9 cellular contexts compared by ENCODE assay signal in genomic region chr3:8657804-8658311, GRCh38. TPM values are rescaled to one million over a fixed set of nuclear protein-coding genes. Genes with fewer than 3 reads are reported as not detected.
DNase-seq lines count a peak whose midpoint lies in the region; ATAC-seq and TF ChIP-seq lines count a peak whose summit lies in the region.
"Had no signal": no experiment of that assay in that cellular context is flagged by ENCODE, and none has a peak within 500 bp of the region (broad histone marks: within the 10 kb centered on the region; RNA-seq: fewer than 3 reads in every experiment).

No MANE protein-coding gene starts in this region.

- peak; percentile 45 for ATAC-seq in GM18499 (IDR thresholded peaks at IDR 0.05; ENCODE audit: insufficient read depth, unreplicated experiment)
- peak; percentile 14 for ATAC-seq in HG02623 (IDR thresholded peaks at IDR 0.05; ENCODE audit: unreplicated experiment)
- ATAC-seq in PC-3: no peak
- ATAC-seq in GM23338: no peak

- peak overlapping the region; percentile 88 to 93 (median 89) for H3K27ac Mint-ChIP-seq in nephron
- H3K27ac Mint-ChIP-seq in GM23338: no peak overlapping the region
- H3K27ac Mint-ChIP-seq: T-helper 17 cell had no signal

- CTCF ChIA-PET in PC-3 (lab: Charles Lee): no interaction called here

- peaks cover 16% of the 10 kb centered on the region for H3K4me1 ChIP-seq in PC-3 (ENCODE audit: insufficient read depth, low read length)
- H3K4me1 ChIP-seq in colonic mucosa: no peaks in the 10 kb centered on the region
- peaks cover 18% of the 10 kb centered on the region; the same call in 1 of the 2 replicates for H3K4me1 ChIP-seq in GM23338 (ENCODE audit: insufficient read depth)

- peak; percentile 11 for DNase-seq in PC-3
- no peak for DNase-seq in colonic mucosa
- no peak for DNase-seq in GM23338 (ENCODE audit: low spot score)
- DNase-seq in activated CD4-positive, CD25-positive, alpha-beta regulatory T cell (lab: John Stamatoyannopoulos, UW): no peak
- no peak for DNase-seq in T1000 (lab: John Stamatoyannopoulos, UW)
- DNase-seq: T-helper 17 cell had no signal

- H3K9me3 Mint-ChIP-seq in nephron (peaks cover 4% of the 10 kb centered on the region), GM23338 (peaks cover 6% of the 10 kb centered on the region; the same call in 1 of the 3 replicates)

- H3K9me3 ChIP-seq in PC-3 (ENCODE audit: low read length) (no peaks in the 10 kb centered on the region), colonic mucosa (no peaks in the 10 kb centered on the region)

- H3K36me3 Mint-ChIP-seq in nephron (ENCODE audit: low read depth) (no peaks in the 10 kb centered on the region), GM23338 (ENCODE audit: low read depth) (no peaks in the 10 kb centered on the region)

- peak overlapping the region in 1 of 3 experiments; percentile 15 for H3K4me3 Mint-ChIP-seq in nephron
- no peak overlapping the region for H3K4me3 Mint-ChIP-seq in GM23338
- H3K4me3 Mint-ChIP-seq: T-helper 17 cell had no signal

- H4K20me1 ChIP-seq in PC-3 (ENCODE audit: low read length): no peaks in the 10 kb centered on the region
- no peaks in the 10 kb centered on the region for H4K20me1 ChIP-seq in GM23338 (replicated peaks; ENCODE audit: insufficient read depth)

- H2AFZ ChIP-seq in PC-3 (ENCODE audit: low read length) (peak overlapping the region; percentile 37; the same call in 1 of the 2 replicates), GM23338 (no peak overlapping the region)

- intact Hi-C loops in PC-3 (cut with micrococcal nuclease): no loop called here
- intact Hi-C loops in colonic mucosa (cut with DNase I): no loop called here

- POLR2A ChIA-PET in PC-3 (lab: Charles Lee; ENCODE audit: unreplicated experiment): no interaction called here

- H3K27me3 Mint-ChIP-seq in nephron (ENCODE audit: low read depth) (no peaks in the 10 kb centered on the region), GM23338 (ENCODE audit: insufficient read depth, low read depth, poor library complexity) (peaks cover 3% of the 10 kb centered on the region)

- no peak overlapping the region for H3K9ac ChIP-seq in PC-3 (ENCODE audit: low read length)
- no peak overlapping the region for H3K9ac ChIP-seq in colonic mucosa (ENCODE audit: low read depth in 2 of 2, low read length in 2 of 2)

- H3K27ac ChIP-seq in PC-3 (ENCODE audit: low read length): peak overlapping the region; percentile 20; the same call in 1 of the 2 replicates
- H3K27ac ChIP-seq in colonic mucosa: no peak overlapping the region
- H3K27ac ChIP-seq in GM23338 (ENCODE audit: low read depth): no peak overlapping the region

- H3F3A ChIP-seq in PC-3 (ENCODE audit: low read length, unreplicated experiment): no peaks in the 10 kb centered on the region
- no peaks in the 10 kb centered on the region for H3F3A ChIP-seq in GM23338 (replicated peaks; ENCODE audit: low read depth)

- H3K27me3 ChIP-seq in PC-3 (ENCODE audit: low read length): no peaks in the 10 kb centered on the region
- H3K27me3 ChIP-seq in colonic mucosa: no peaks in the 10 kb centered on the region
- H3K27me3 ChIP-seq in GM23338 (ENCODE audit: insufficient read depth): no peaks in the 10 kb centered on the region

- H3K4me1 Mint-ChIP-seq in nephron: peaks cover 68% of the 10 kb centered on the region
- peaks cover 6% of the 10 kb centered on the region for H3K4me1 Mint-ChIP-seq in GM23338
- H3K4me1 Mint-ChIP-seq: T-helper 17 cell had no signal

- H3K4me2 ChIP-seq in PC-3 (ENCODE audit: low read length) (peak overlapping the region; percentile 45), GM23338 (no peak overlapping the region)

- TF ChIP-seq CTCF in PC-3 (conservative IDR thresholded peaks at IDR 0.05; ENCODE audit: low read depth, low read length) (no peak), nephron (IDR thresholded peaks at IDR 0.05; ENCODE audit: unreplicated experiment in 3 of 3) (no peak), colonic mucosa (IDR thresholded peaks at IDR 0.05) (no peak), GM23338 (conservative IDR thresholded peaks at IDR 0.05; ENCODE audit: low read depth in 2 of 2) (no peak)

- H3K4me3 ChIP-seq in PC-3 (ENCODE audit: low read length): no peak overlapping the region
- H3K4me3 ChIP-seq in colonic mucosa: no peak overlapping the region
- H3K4me3 ChIP-seq in GM23338: no peak overlapping the region

- H3K79me2 ChIP-seq in PC-3 (ENCODE audit: low read length) (no peaks in the 10 kb centered on the region), GM23338 (replicated peaks; ENCODE audit: insufficient read depth) (no peaks in the 10 kb centered on the region)

- no peaks in the 10 kb centered on the region for H3K9me2 ChIP-seq in PC-3 (replicated peaks; ENCODE audit: low read length)
- no peaks in the 10 kb centered on the region for H3K9me2 ChIP-seq in GM23338 (ENCODE audit: insufficient read depth)

- H3K36me3 ChIP-seq in PC-3 (ENCODE audit: low read depth, low read length): no peaks in the 10 kb centered on the region
- no peaks in the 10 kb centered on the region for H3K36me3 ChIP-seq in colonic mucosa
- no peaks in the 10 kb centered on the region for H3K36me3 ChIP-seq in GM23338 (ENCODE audit: insufficient read depth)

- no TSS peak for BruUV-seq in PC-3 (replicated peaks; lab: Mats Ljungman, UMichigan)

TF ChIP-seq in GM23338, 12 proteins besides CTCF, POLR2A, EP300 and RAD21:
- TF ChIP-seq ZNF114 (CRISPR knock-in tag; IDR thresholded peaks at IDR 0.05) (no peak), STAT1 (IDR thresholded peaks at IDR 0.05; ENCODE audit: unreplicated experiment) (no peak), EZH2phosphoT487 (IDR thresholded peaks at IDR 0.05; ENCODE audit: unreplicated experiment) (no peak), EZH2 (IDR thresholded peaks at IDR 0.05; ENCODE audit: low read depth, unreplicated experiment) (no peak), JUNB (IDR thresholded peaks at IDR 0.05; ENCODE audit: unreplicated experiment) (no peak), ZNF331 (CRISPR knock-in tag; IDR thresholded peaks at IDR 0.05; ENCODE audit: low read depth) (no peak), CREB1 (CRISPR knock-in tag; IDR thresholded peaks at IDR 0.05; ENCODE audit: low read depth) (no peak), POLR2AphosphoS5 (IDR thresholded peaks at IDR 0.05; ENCODE audit: low read depth) (no peak), NANOG (IDR thresholded peaks at IDR 0.05; ENCODE audit: borderline replicate concordance) (no peak)
- TF ChIP-seq, protein P1, sequence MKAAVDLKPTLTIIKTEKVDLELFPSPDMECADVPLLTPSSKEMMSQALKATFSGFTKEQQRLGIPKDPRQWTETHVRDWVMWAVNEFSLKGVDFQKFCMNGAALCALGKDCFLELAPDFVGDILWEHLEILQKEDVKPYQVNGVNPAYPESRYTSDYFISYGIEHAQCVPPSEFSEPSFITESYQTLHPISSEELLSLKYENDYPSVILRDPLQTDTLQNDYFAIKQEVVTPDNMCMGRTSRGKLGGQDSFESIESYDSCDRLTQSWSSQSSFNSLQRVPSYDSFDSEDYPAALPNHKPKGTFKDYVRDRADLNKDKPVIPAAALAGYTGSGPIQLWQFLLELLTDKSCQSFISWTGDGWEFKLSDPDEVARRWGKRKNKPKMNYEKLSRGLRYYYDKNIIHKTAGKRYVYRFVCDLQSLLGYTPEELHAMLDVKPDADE (IDR thresholded peaks at IDR 0.05): no peak
TF ChIP-seq in GM23338: peak in this region for 0.

RNA-seq across cellular contexts. Expression of gene SSUH2, which starts 13.3 kb away (rescaled TPM):
- total RNA-seq in PC-3 (2014; rRNA removed) (0.44 TPM in 1 of 2 replicates, not detected in the other), colonic mucosa (1 to 10 TPM; 1.2 to 4.9 TPM)
- total RNA-seq in GM23338 (2014; rRNA removed; shearing (Covaris generic)): 0.82 and 2.3 TPM in 2 replicates
- 0.47 and 0.73 TPM in 2 replicates for polyA plus RNA-seq in GM23338 (2016; fragmentation: Nextera tagmentation; extraction: Ambion mirVana)
- total RNA-seq: T-helper 17 cell had no signal

Comparison
In these comparisons a context has a peak if more than half of its experiments do, and no peak if none do; other contexts are left out.
1. ATAC-seq: peak in GM18499 (single experiment) and HG02623 (single experiment); none in PC-3 (single experiment) and GM23338 (single experiment).